ENCODE assay signal across 9 cellular contexts in genomic region chr15:85289677-85290365, GRCh38.
A peak's percentile ranks its signal among the peaks of the same experiment; 100 is the strongest.
DNase-seq lines count a peak whose midpoint lies in the region; ATAC-seq and TF ChIP-seq lines count a peak whose summit lies in the region.
"Had no signal": no experiment of that assay in that cellular context is flagged by ENCODE, and none has a peak within 500 bp of the region (broad histone marks: within the 10 kb centered on the region; RNA-seq: fewer than 3 reads in every experiment).

No MANE protein-coding gene starts in this region.

- peak; percentile 65 for DNase-seq in NCI-H82 (lab: John Stamatoyannopoulos, UW)
- no peak for DNase-seq in NCI-H82 treated with DMSO at 0.1 percent for 48 hours (lab: John Stamatoyannopoulos, UW; ENCODE audit: unreplicated experiment)
- DNase-seq in Kasumi-1 (lab: John Stamatoyannopoulos, UW), result peak; percentile 35 to 48
- peak; percentile 16 to 61 for DNase-seq in SW 1271 (lab: John Stamatoyannopoulos, UW)
- DNase-seq in fibroblast of villous mesenchyme (ENCODE audit: low read depth), result peak; percentile 34
- DNase-seq: activated T-cell treated with anti-CD3 and anti-CD28 coated beads, Interleukin-2, amount 50 U/mL, for 4 hours had no signal

- H3K9ac ChIP-seq in parathyroid adenoma, result no peak overlapping the region

- H3K27me3 ChIP-seq in parathyroid adenoma (ENCODE audit: control insufficient read depth, insufficient read depth, low read length), result no peaks in the 10 kb centered on the region

- H3K9me3 ChIP-seq in parathyroid adenoma (ENCODE audit: control insufficient read depth, low read length), result no peaks in the 10 kb centered on the region

- no peaks in the 10 kb centered on the region for H3K4me1 ChIP-seq in parathyroid adenoma

- no peak overlapping the region for H3K4me3 ChIP-seq in fibroblast of villous mesenchyme (ENCODE audit: low read depth, low read length)
- H3K4me3 ChIP-seq in parathyroid adenoma (ENCODE audit: low read depth, low read length), result no peak overlapping the region

- H3K4me2 ChIP-seq in parathyroid adenoma (ENCODE audit: low read length), result no peak overlapping the region

- no peak overlapping the region for H3K27ac ChIP-seq in parathyroid adenoma

- no peaks in the 10 kb centered on the region for H3K36me3 ChIP-seq in parathyroid adenoma (ENCODE audit: control insufficient read depth, insufficient read depth, low read length)

- H2AFZ ChIP-seq in parathyroid adenoma, result no peak overlapping the region

- H3K79me2 ChIP-seq in parathyroid adenoma, result no peaks in the 10 kb centered on the region

- ATAC-seq in GM18909 (IDR thresholded peaks at IDR 0.05; ENCODE audit: poor library complexity, unreplicated experiment) (no peak), HG02981 (IDR thresholded peaks at IDR 0.05; ENCODE audit: unreplicated experiment) (no peak)

- TF ChIP-seq CTCF in fibroblast of villous mesenchyme (IDR thresholded peaks at IDR 0.05; ENCODE audit: insufficient read depth, low read depth, low read length) (peak; percentile 60), parathyroid adenoma (IDR thresholded peaks at IDR 0.05) (peak; percentile 28)
